ENCODE assay signal across 23 cellular contexts in genomic region chr4:156103306-156103705, GRCh38.
"Had no signal": no experiment of that assay in that cellular context is flagged by ENCODE, and none has a peak within 500 bp of the region (broad histone marks: within the 10 kb centered on the region; RNA-seq: fewer than 3 reads in every experiment).

No MANE protein-coding gene starts in this region.

- H3K4me1 ChIP-seq: heart left ventricle, psoas muscle, right lobe of liver, testis, upper lobe of right lung had no signal

- H3K27ac ChIP-seq: coronary artery, heart left ventricle, neutrophil, psoas muscle, right lobe of liver, testis, tibial nerve, upper lobe of right lung, vagina had no signal

- FAIRE-seq: endothelial cell of umbilical vein, frontal cortex, islet of Langerhans had no signal

- DNase-seq: effector CD4-positive, alpha-beta T cell; endodermal cell; erythroblast; heart left ventricle; hippocampal formation; kidney glomerular epithelial cell; naive thymus-derived CD8-positive, alpha-beta T cell; psoas muscle; retina; right lobe of liver; stimulated activated CD4-positive, alpha-beta T cell treated with anti-CD3 and anti-CD28 coated beads, Interleukin-2, amount 100 ng/mL, for 24 hours; stimulated activated CD4-positive, alpha-beta T cell treated with anti-CD3 and anti-CD28 coated beads, Interleukin-4, amount 100 ng/mL, for 4 hours; stimulated activated naive B cell treated with anti-CD40 and anti-IgM and Interleukin-4, amounts not matched to agents 10 μg/mL and 1 μg/mL and 100 μg/mL, for 72 hours; stimulated activated naive CD8-positive, alpha-beta T cell treated with anti-CD3 and anti-CD28 coated beads, Interleukin-15, amount 100 ng/mL, for 72 hours; testis; upper lobe of right lung had no signal

- H3K36me3 Mint-ChIP-seq: naive thymus-derived CD8-positive, alpha-beta T cell; stimulated activated naive B cell treated with anti-CD40 and anti-IgM and Interleukin-4, amounts not matched to agents 10 μg/mL and 1 μg/mL and 100 μg/mL, for 72 hours had no signal

- H3K9me3 Mint-ChIP-seq: stimulated activated naive B cell treated with anti-CD40 and anti-IgM and Interleukin-4, amounts not matched to agents 10 μg/mL and 1 μg/mL and 100 μg/mL, for 72 hours; stimulated activated naive CD8-positive, alpha-beta T cell treated with anti-CD3 and anti-CD28 coated beads, Interleukin-15, amount 100 ng/mL, for 72 hours had no signal

- H3K27me3 ChIP-seq: heart left ventricle, neutrophil, right lobe of liver, testis, tibial nerve, upper lobe of right lung, vagina had no signal

- H3K4me1 Mint-ChIP-seq: endodermal cell; naive thymus-derived CD8-positive, alpha-beta T cell; stimulated activated naive B cell treated with anti-CD40 and anti-IgM and Interleukin-4, amounts not matched to agents 10 μg/mL and 1 μg/mL and 100 μg/mL, for 72 hours; stimulated activated naive CD8-positive, alpha-beta T cell treated with anti-CD3 and anti-CD28 coated beads, Interleukin-15, amount 100 ng/mL, for 72 hours had no signal

- H3K9me3 ChIP-seq: heart left ventricle, neutrophil, psoas muscle, right lobe of liver, testis, tibial nerve, upper lobe of right lung, vagina had no signal

- H3K27me3 Mint-ChIP-seq: stimulated activated naive CD8-positive, alpha-beta T cell treated with anti-CD3 and anti-CD28 coated beads, Interleukin-15, amount 100 ng/mL, for 72 hours had no signal

- H3K36me3 ChIP-seq: heart left ventricle, neutrophil, right lobe of liver, tibial nerve, upper lobe of right lung, vagina had no signal

- H3K4me3 Mint-ChIP-seq: endodermal cell; naive thymus-derived CD8-positive, alpha-beta T cell; stimulated activated naive B cell treated with anti-CD40 and anti-IgM and Interleukin-4, amounts not matched to agents 10 μg/mL and 1 μg/mL and 100 μg/mL, for 72 hours; stimulated activated naive CD8-positive, alpha-beta T cell treated with anti-CD3 and anti-CD28 coated beads, Interleukin-15, amount 100 ng/mL, for 72 hours had no signal

- H3K27ac Mint-ChIP-seq: endodermal cell; naive thymus-derived CD8-positive, alpha-beta T cell; stimulated activated naive B cell treated with anti-CD40 and anti-IgM and Interleukin-4, amounts not matched to agents 10 μg/mL and 1 μg/mL and 100 μg/mL, for 72 hours; stimulated activated naive CD8-positive, alpha-beta T cell treated with anti-CD3 and anti-CD28 coated beads, Interleukin-15, amount 100 ng/mL, for 72 hours had no signal

- H3K4me3 ChIP-seq: coronary artery, heart left ventricle, psoas muscle, right lobe of liver, testis, tibial nerve, upper lobe of right lung, vagina had no signal
